In the genomic region with DNA sequence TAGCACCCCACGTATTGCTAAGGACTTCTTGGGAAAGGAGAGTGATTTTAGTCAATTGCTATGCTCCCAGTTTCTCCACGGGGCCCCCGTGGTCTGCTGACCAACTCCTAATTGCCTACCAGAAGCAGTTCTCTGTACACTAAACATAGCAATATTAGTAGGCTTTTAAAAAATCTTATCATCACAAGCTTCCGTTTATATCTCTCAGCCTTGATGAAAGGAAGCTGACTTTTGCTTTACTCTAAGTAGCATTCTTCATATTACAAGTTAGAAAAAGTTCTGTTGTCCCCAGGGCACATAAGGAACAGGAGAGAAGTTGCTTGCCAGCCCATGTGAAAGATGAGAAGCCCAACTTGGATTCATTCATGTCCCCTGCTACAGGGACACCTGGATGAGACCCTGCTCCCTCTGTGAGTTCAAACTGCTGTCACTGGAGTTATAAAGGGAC, we compare ENCODE assay signal across 11 cellular contexts. TPM values are rescaled to one million over a fixed set of nuclear protein-coding genes. Genes with fewer than 3 reads are reported as not detected.
A peak's percentile ranks its signal among the peaks of the same experiment; 100 is the strongest.
DNase-seq lines count a peak whose midpoint lies in the region; ATAC-seq and TF ChIP-seq lines count a peak whose summit lies in the region.
"Had no signal": no experiment of that assay in that cellular context is flagged by ENCODE, and none has a peak within 500 bp of the region (broad histone marks: within the 10 kb centered on the region; RNA-seq: fewer than 3 reads in every experiment).

No MANE protein-coding gene starts in this region.

- H3K9me2 ChIP-seq in PC-9 (ENCODE audit: insufficient read depth): no peaks in the 10 kb centered on the region

- H3K4me3 Mint-ChIP-seq in nephron: peak overlapping the region in 1 of 3 experiments; percentile 42

- H3K27me3 Mint-ChIP-seq in nephron (ENCODE audit: low read depth): no peaks in the 10 kb centered on the region

- H4K20me1 ChIP-seq in PC-9 (ENCODE audit: insufficient read depth): no peaks in the 10 kb centered on the region

- H3K27ac Mint-ChIP-seq in nephron: peak overlapping the region; percentile 92 to 96 (median 94)

- ATAC-seq in GM21526 (IDR thresholded peaks at IDR 0.05; ENCODE audit: low FRiP score, unreplicated experiment): no peak

- peak; percentile 18 to 51 for DNase-seq in PC-9
- peak; percentile 45 for DNase-seq in fibroblast of peridontal ligament (ENCODE audit: extremely low read depth)
- no peak for DNase-seq in NCI-H146 treated with DMSO at 0.1 percent for 48 hours (lab: John Stamatoyannopoulos, UW; ENCODE audit: unreplicated experiment)
- DNase-seq in HuH-7 (ENCODE audit: low spot score): no peak
- no peak for DNase-seq in pons (ENCODE audit: low spot score)
- DNase-seq: activated T-cell treated with anti-CD3 and anti-CD28 coated beads, Interleukin-2, amount 50 U/mL, for 1 hour; NCI-H1436 had no signal

- H3K4me3 ChIP-seq in ACC112 (ENCODE audit: low read depth, low read length) (peak overlapping the region; percentile 45; the same call in 1 of the 2 replicates), PC-9 (no peak overlapping the region)

- H3K9me3 ChIP-seq in PC-9 (ENCODE audit: insufficient read depth, low read depth): no peaks in the 10 kb centered on the region
- H3K9me3 ChIP-seq: neutrophil had no signal

- H3K36me3 ChIP-seq in ACC112 (ENCODE audit: insufficient read depth, low read length) (no peaks in the 10 kb centered on the region), PC-9 (ENCODE audit: low read depth) (0 out of 2 replicates have a peak, but pooled peaks cover 10% of the 10 kb centered on the region)
- H3K36me3 ChIP-seq: neutrophil had no signal

- BruUV-seq in PC-9 (replicated peaks; lab: Mats Ljungman, UMichigan): no TSS peak

- H3K79me2 ChIP-seq in ACC112 (ENCODE audit: control insufficient read depth, insufficient read depth, low read length, unreplicated experiment): peaks cover 8% of the 10 kb centered on the region
- H3K79me2 ChIP-seq in PC-9 (ENCODE audit: low read depth): peaks cover 85% of the 10 kb centered on the region

- H3K36me3 Mint-ChIP-seq in nephron (ENCODE audit: low read depth): peaks cover 15% of the 10 kb centered on the region

- TF ChIP-seq CTCF in PC-9 (conservative IDR thresholded peaks at IDR 0.05): no peak
- TF ChIP-seq CTCF in nephron (IDR thresholded peaks at IDR 0.05; ENCODE audit: unreplicated experiment in 3 of 3): no peak

- H3K27ac ChIP-seq in ACC112 (ENCODE audit: low read depth, low read length) (peak overlapping the region; percentile 70), PC-9 (peak overlapping the region; percentile 53)
- H3K27ac ChIP-seq: neutrophil had no signal

- H3K4me1 Mint-ChIP-seq in nephron: peaks cover 85% of the 10 kb centered on the region

- H2AFZ ChIP-seq in ACC112 (ENCODE audit: low read length, unreplicated experiment) (peak overlapping the region; percentile 19), PC-9 (no peak overlapping the region)

- H3K4me1 ChIP-seq in ACC112 (ENCODE audit: control insufficient read depth, insufficient read depth, low read length, unreplicated experiment) (peaks cover 51% of the 10 kb centered on the region), PC-9 (replicated peaks; ENCODE audit: insufficient read depth) (peaks cover 59% of the 10 kb centered on the region)

- intact Hi-C loops in PC-9 (cut with micrococcal nuclease; ENCODE audit: unreplicated experiment): no loop called here

- H3K9me3 Mint-ChIP-seq in nephron: no peaks in the 10 kb centered on the region

- H3F3A ChIP-seq in PC-9 (ENCODE audit: insufficient read depth, low read depth): peaks cover 36% of the 10 kb centered on the region

- no peaks in the 10 kb centered on the region for H3K27me3 ChIP-seq in ACC112 (ENCODE audit: insufficient read depth, low read length)
- no peaks in the 10 kb centered on the region for H3K27me3 ChIP-seq in PC-9 (ENCODE audit: insufficient read depth, low read depth)
- H3K27me3 ChIP-seq: neutrophil had no signal

- POLR2A ChIA-PET in PC-9 (lab: Charles Lee; ENCODE audit: unreplicated experiment): interaction anchor here (0.6 to 0.7 kb wide), 5 partner anchors 12 to 105 kb away, joined by 3 to 6 read pairs (median 4); no protein-coding TSS in a partner anchor

- CTCF ChIA-PET in PC-9 (lab: Charles Lee): interaction anchor here (0.6 kb wide), 1 partner anchor 114 kb away, joined by 4 read pairs; no protein-coding TSS in a partner anchor

- peak overlapping the region; percentile 76 for H3K4me2 ChIP-seq in PC-9

RNA-seq across cellular contexts. Expression of a gene that starts 29.3 kb away (rescaled TPM):
- 65.7 and 74.3 TPM in 2 replicates for total RNA-seq in PC-9 (2021)

Comparison
In these comparisons a context has a peak if more than half of its experiments do, and no peak if none do; other contexts are left out.
1. DNase-seq: peak in PC-9 (2 of 2) and fibroblast of peridontal ligament (single experiment); none in NCI-H146 treated with DMSO at 0.1 percent for 48 hours (single experiment), HuH-7 (single experiment) and pons (single experiment).